8 cellular contexts compared by ENCODE assay signal in genomic region chr18:54358495-54358793, GRCh38. TPM values are rescaled to one million over a fixed set of nuclear protein-coding genes. Genes with fewer than 3 reads are reported as not detected.
DNase-seq lines count a peak whose midpoint lies in the region; ATAC-seq, FAIRE-seq and TF ChIP-seq lines count a peak whose summit lies in the region.

No MANE protein-coding gene starts in this region.

- no peaks in the 10 kb centered on the region for H3K9me3 ChIP-seq in heart left ventricle

- H3K27me3 Mint-ChIP-seq in activated CD4-positive, alpha-beta memory T cell treated with anti-CD3 and anti-CD28 coated beads for 36 hours, result peaks cover 3% of the 10 kb centered on the region

- intact Hi-C loops in activated CD4-positive, alpha-beta memory T cell treated with anti-CD3 and anti-CD28 coated beads for 36 hours (cut with micrococcal nuclease), result loop anchor here (5.0 kb wide), 1 partner anchor 211 kb away; no protein-coding TSS in a partner anchor
- intact Hi-C loops in heart left ventricle (cut with DNase I), result loop anchor here in 5 of 10 donors (5.0 to 10.0 kb wide), 2 partner anchors 86 to 134 kb away; partner anchors contain the start of gene MBD2 (in 5 of the 5)

- peaks cover 0 to 15% (median 7%) of the 10 kb centered on the region in 12 donors for H3K4me1 ChIP-seq in heart left ventricle

- H3K4me1 Mint-ChIP-seq in activated CD4-positive, alpha-beta memory T cell treated with anti-CD3 and anti-CD28 coated beads for 36 hours (ENCODE audit: low read depth), result peaks cover 14% of the 10 kb centered on the region

- no peaks in the 10 kb centered on the region for H3K27me3 ChIP-seq in heart left ventricle

- ATAC-seq in HG03103 (IDR thresholded peaks at IDR 0.05; ENCODE audit: low read depth, unreplicated experiment) (peak; percentile 13), heart left ventricle (peak in 2 of 4 donors; percentile 31 to 44)

- no peak for TF ChIP-seq CTCF in 22Rv1 (IDR thresholded peaks at IDR 0.05)
- TF ChIP-seq CTCF in heart left ventricle (IDR thresholded peaks at IDR 0.05), result no peak
- no peak for TF ChIP-seq CTCF in retinal pigment epithelial cell (conservative IDR thresholded peaks at IDR 0.05; ENCODE audit: low read depth, low read length)

- peak overlapping the region; percentile 95 for H3K4me3 Mint-ChIP-seq in activated CD4-positive, alpha-beta memory T cell treated with anti-CD3 and anti-CD28 coated beads for 36 hours

- H3K4me3 ChIP-seq in heart left ventricle (peak overlapping the region; percentile 43 to 88 (median 76)), retinal pigment epithelial cell (ENCODE audit: low read length) (peak overlapping the region; percentile 88)

- peak overlapping the region; percentile 67 for H3K27ac ChIP-seq in 22Rv1
- peak overlapping the region in 6 of 12 donors; percentile 6 to 73 (median 58) for H3K27ac ChIP-seq in heart left ventricle

- POLR2A ChIA-PET in activated CD4-positive, alpha-beta memory T cell treated with anti-CD3 and anti-CD28 coated beads for 36 hours (lab: Charles Lee), result interaction anchor here (1.8 to 2.7 kb wide), 3 partner anchors 88 to 135 kb away, joined by 4 to 12 read pairs (median 12); partner anchors contain the start of gene POLI
- POLR2A ChIA-PET in HEK293T (lab: Yijun Ruan, JAX), result interaction anchor here (1.6 to 1.8 kb wide), 2 partner anchors 40 to 88 kb away, joined by 4 to 11 read pairs; partner anchors contain the start of gene POLI

- no peaks in the 10 kb centered on the region for H3K36me3 ChIP-seq in heart left ventricle

- CTCF ChIA-PET in activated CD4-positive, alpha-beta memory T cell treated with anti-CD3 and anti-CD28 coated beads for 36 hours (lab: Charles Lee), result interaction anchor here (1.2 to 3.2 kb wide), 7 partner anchors 13 to 230 kb away, joined by 3 to 25 read pairs (median 6); partner anchors contain the start of gene POLI
- CTCF ChIA-PET in HEK293T (lab: Yijun Ruan, JAX), result no interaction called here

- DNase-seq in GM18507 (ENCODE audit: extremely low spot score, insufficient read length, low read depth), result no peak
- DNase-seq in activated CD4-positive, alpha-beta memory T cell treated with anti-CD3 and anti-CD28 coated beads for 36 hours, result no peak
- DNase-seq in heart left ventricle, result no peak
- DNase-seq in retinal pigment epithelial cell (ENCODE audit: low read depth), result no peak
- DNase-seq in HEK293T (ENCODE audit: extremely low spot score), result no peak
- no peak for DNase-seq in SHP77 treated with DMSO at 0.1 percent for 48 hours (lab: John Stamatoyannopoulos, UW)

- TF ChIP-seq POLR2A in heart left ventricle (IDR thresholded peaks at IDR 0.05), result no peak

- FAIRE-seq in GM18507 (lab: Jason Lieb, UNC), result peak; percentile 26

- peaks cover 11% of the 10 kb centered on the region for H3K36me3 Mint-ChIP-seq in activated CD4-positive, alpha-beta memory T cell treated with anti-CD3 and anti-CD28 coated beads for 36 hours

- WGBS in heart left ventricle, 4 donors, result 0 to 1% (median 0%) methylated on average over 15 of the region's 15 CpGs

- H3K27ac Mint-ChIP-seq in activated CD4-positive, alpha-beta memory T cell treated with anti-CD3 and anti-CD28 coated beads for 36 hours, result peak overlapping the region; percentile 81

- H3K9me3 Mint-ChIP-seq in activated CD4-positive, alpha-beta memory T cell treated with anti-CD3 and anti-CD28 coated beads for 36 hours, result no peaks in the 10 kb centered on the region

TF ChIP-seq in HEK293T, 16 proteins besides CTCF, POLR2A, EP300 and RAD21:
- TF ChIP-seq ARNT (IDR thresholded peaks at IDR 0.05) (no peak), LEF1 (IDR thresholded peaks at IDR 0.05; ENCODE audit: borderline replicate concordance) (no peak), PKNOX1 (IDR thresholded peaks at IDR 0.05) (no peak), SUZ12 (IDR thresholded peaks at IDR 0.05) (no peak), HDGF (IDR thresholded peaks at IDR 0.05; ENCODE audit: borderline replicate concordance) (no peak), SP1 (IDR thresholded peaks at IDR 0.05) (no peak), FOXA1 (IDR thresholded peaks at IDR 0.05) (no peak), ELF4 (IDR thresholded peaks at IDR 0.05) (no peak), ZNF384 (IDR thresholded peaks at IDR 0.05) (no peak), BHLHE40 (IDR thresholded peaks at IDR 0.05; ENCODE audit: borderline replicate concordance) (no peak), CTBP1 (IDR thresholded peaks at IDR 0.05; ENCODE audit: borderline replicate concordance) (no peak), TARDBP (IDR thresholded peaks at IDR 0.05) (no peak), FOXM1 (IDR thresholded peaks at IDR 0.05; ENCODE audit: borderline replicate concordance) (no peak), L3MBTL2 (conservative IDR thresholded peaks at IDR 0.05) (no peak), NFRKB (IDR thresholded peaks at IDR 0.05) (no peak), FOXK2 (IDR thresholded peaks at IDR 0.05) (no peak)

RNA-seq across cellular contexts. Expression of gene C18orf54, which starts 0.7 kb away (rescaled TPM):
- 10 to 100 TPM; 11.7 to 12.2 TPM for total RNA-seq in activated CD4-positive, alpha-beta memory T cell treated with anti-CD3 and anti-CD28 coated beads for 36 hours
- 1 to 10 TPM in 6 of 9 donors, under 1 TPM in 3; 0.46 to 2.4 (median 1.1) TPM for total RNA-seq in heart left ventricle
- polyA plus RNA-seq in heart left ventricle, result under 1 TPM; 0.50 to 0.94 TPM

RNA-seq across cellular contexts. Expression of gene STARD6, which starts 0.8 kb away (rescaled TPM):
- total RNA-seq in activated CD4-positive, alpha-beta memory T cell treated with anti-CD3 and anti-CD28 coated beads for 36 hours, result not detected
- total RNA-seq in heart left ventricle, result not detected
- polyA plus RNA-seq in heart left ventricle, result not detected
